Comparison of ENCODE assay signal across 8 cellular contexts in genomic region chr12:45215419-45216296, GRCh38. TPM values are rescaled to one million over a fixed set of nuclear protein-coding genes. Genes with fewer than 3 reads are reported as not detected.
DNase-seq lines count a peak whose midpoint lies in the region; ATAC-seq and TF ChIP-seq lines count a peak whose summit lies in the region.

TSS of gene ANO6 (plus strand) at chr12:45216095. CDS start at chr12:45216322, 227 bp downstream.

- peak within 1 kb of the TSS; percentile 92 to 99 (median 96) for H3K4me3 Mint-ChIP-seq in CD4-positive, alpha-beta memory T cell

- no peaks in the 10 kb centered on the region for H3K27me3 Mint-ChIP-seq in CD4-positive, alpha-beta memory T cell

- H3K9me3 ChIP-seq in CD4-positive, alpha-beta memory T cell (ENCODE audit: control insufficient read depth in 1 of 2, low read length in 2 of 2): no peaks in the 10 kb centered on the region

- ATAC-seq in GM19397 (IDR thresholded peaks at IDR 0.05; ENCODE audit: unreplicated experiment) (peak; percentile 72), HG03565 (IDR thresholded peaks at IDR 0.05; ENCODE audit: unreplicated experiment) (peak; percentile 52)

- peak within 1 kb of the TSS; percentile 68 to 94 for H3K4me3 ChIP-seq in CD4-positive, alpha-beta memory T cell (ENCODE audit: low read length in 2 of 2)
- H3K4me3 ChIP-seq in lower leg skin (ENCODE audit: low read depth, poor library complexity, severe bottlenecking): peak within 1 kb of the TSS; percentile 64

- peak; percentile 73 to 81 (median 76) for DNase-seq in CD4-positive, alpha-beta memory T cell
- DNase-seq in NCI-H774 (lab: John Stamatoyannopoulos, UW) (peak; percentile 89), dermis microvascular lymphatic vessel endothelial cell (ENCODE audit: low read depth in 2 of 2) (peak; percentile 71 to 91), lower leg skin (ENCODE audit: low spot score in 2 of 2) (peak; percentile 86 to 97)
- DNase-seq in activated CD4-positive, alpha-beta T cell treated with anti-CD3 and anti-CD28 coated beads, Interleukin-2, amount 50 U/mL, for 48 hours: peak; percentile 85 to 87
- DNase-seq in stimulated activated CD4-positive, alpha-beta T cell treated with anti-CD3 and anti-CD28 coated beads, TNF-alpha, amount 100 ng/mL, for 1 hour (ENCODE audit: low read depth in 3 of 3, low spot score in 1 of 3): peak; percentile 40 to 72 (median 45)

- intact Hi-C loops in CD4-positive, alpha-beta memory T cell (cut with micrococcal nuclease): loop anchor here (1.0 to 10.0 kb wide), 7 partner anchors 15 to 1461 kb away; partner anchors contain the start of genes IRAK4, PUS7L, SCAF11 and SLC38A2
- intact Hi-C loops in lower leg skin (cut with DNase I; ENCODE audit: low total_unique reads): no loop called here

- no peaks in the 10 kb centered on the region for H3K27me3 ChIP-seq in CD4-positive, alpha-beta memory T cell (ENCODE audit: insufficient read depth, low read length)

- POLR2A ChIA-PET in CD4-positive, alpha-beta memory T cell (lab: Charles Lee; ENCODE audit: partially characterized antibody): interaction anchor here (0.7 to 3.2 kb wide), 15 partner anchors 9 to 520 kb away, joined by 3 to 20 read pairs (median 6); partner anchors contain the start of gene ARID2

- no peaks in the 10 kb centered on the region for H3K36me3 ChIP-seq in CD4-positive, alpha-beta memory T cell (ENCODE audit: insufficient read depth, low read length)

- peaks cover 0 to 2% (median 0%) of the 10 kb centered on the region in 8 donors for H3K9me3 Mint-ChIP-seq in CD4-positive, alpha-beta memory T cell

- H3K27ac Mint-ChIP-seq in CD4-positive, alpha-beta memory T cell: peak within 1 kb of the TSS; percentile 81 to 98 (median 95)

- 1% methylated on average over 34 to 60 of the region's 70 CpGs for WGBS in lower leg skin, 2 donors

- TF ChIP-seq CTCF in lower leg skin (IDR thresholded peaks at IDR 0.05): peak in 1 of 3 donors; percentile 25

- peaks cover 48% of the 10 kb centered on the region for H3K4me1 ChIP-seq in CD4-positive, alpha-beta memory T cell (ENCODE audit: insufficient read depth, low read length)

- H3K4me1 Mint-ChIP-seq in CD4-positive, alpha-beta memory T cell: peaks cover 34 to 77% (median 53%) of the 10 kb centered on the region in 4 donors

- H3K36me3 Mint-ChIP-seq in CD4-positive, alpha-beta memory T cell: peaks cover 0 to 9% of the 10 kb centered on the region in 2 donors

- CTCF ChIA-PET in CD4-positive, alpha-beta memory T cell (lab: Charles Lee; ENCODE audit: partially characterized antibody): interaction anchor here (0.6 to 3.8 kb wide), 19 partner anchors 8 to 513 kb away, joined by 3 to 25 read pairs (median 4); no protein-coding TSS in a partner anchor

- peak within 1 kb of the TSS; percentile 69 for H3K27ac ChIP-seq in CD4-positive, alpha-beta memory T cell (ENCODE audit: low read depth, low read length)

- no peak for TF ChIP-seq POLR2A in lower leg skin (IDR thresholded peaks at IDR 0.05)

RNA-seq across cellular contexts. Expression of gene ANO6, which starts in this region (rescaled TPM):
- 10 to 100 TPM; 29.5 to 32.6 TPM for total RNA-seq in CD4-positive, alpha-beta memory T cell
- 10 to 100 TPM; 25.3 to 36.5 TPM for polyA plus RNA-seq in CD4-positive, alpha-beta memory T cell
- 73.7 and 83.7 TPM in 2 replicates for total RNA-seq in dermis microvascular lymphatic vessel endothelial cell
- 10 to 100 TPM; 36.3 to 41.1 (median 38.9) TPM for total RNA-seq in lower leg skin

Comparison
In these comparisons a context has a peak if more than half of its experiments do, and no peak if none do; other contexts are left out.
1. Peak in every context shown above with its lines: DNase-seq, ATAC-seq, H3K4me3 ChIP-seq and H3K27ac ChIP-seq.